Comparison of ENCODE assay signal across 8 cellular contexts in the genomic region with DNA sequence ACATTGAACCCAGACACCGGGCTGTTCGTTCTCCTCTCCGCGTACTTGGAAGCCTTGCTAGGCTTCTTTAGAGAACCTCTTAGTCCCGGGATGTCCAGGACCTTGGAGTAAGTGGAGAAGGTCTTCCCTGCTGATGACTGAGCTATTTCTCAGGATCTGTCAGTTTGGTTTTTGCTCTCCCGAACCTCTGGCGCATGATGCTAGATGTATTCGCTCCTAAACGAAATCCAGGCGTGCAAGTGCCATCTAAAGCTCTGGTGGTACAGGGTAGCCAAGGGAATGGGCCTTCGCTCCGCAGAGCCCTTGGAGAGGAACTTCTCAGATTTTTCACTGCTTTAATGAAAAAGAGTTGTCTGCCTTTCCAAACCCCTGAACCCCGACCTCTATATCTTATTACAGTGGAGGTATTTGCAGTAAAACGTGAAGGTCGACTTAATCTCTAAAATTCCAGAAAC. TPM values are rescaled to one million over a fixed set of nuclear protein-coding genes. Genes with fewer than 3 reads are reported as not detected.
DNase-seq lines count a peak whose midpoint lies in the region; ATAC-seq and TF ChIP-seq lines count a peak whose summit lies in the region.

No MANE protein-coding gene starts in this region.

- H3K9ac ChIP-seq in smooth muscle cell (ENCODE audit: low read depth), result peak overlapping the region; percentile 97

- H3K36me3 Mint-ChIP-seq in activated T-helper 17 cell treated with anti-CD3 and anti-CD28 coated beads, Interleukin-2, amount 50 U/mL, for 72 hours (ENCODE audit: low read depth), result peaks cover 53% of the 10 kb centered on the region

- no peak for TF ChIP-seq CTCF in smooth muscle cell (IDR thresholded peaks at IDR 0.05; ENCODE audit: borderline replicate concordance, insufficient read depth, poor library complexity, severe bottlenecking)

- H3K9me3 Mint-ChIP-seq in activated T-helper 17 cell treated with anti-CD3 and anti-CD28 coated beads, Interleukin-2, amount 50 U/mL, for 72 hours, result no peaks in the 10 kb centered on the region

- H3K9me3 ChIP-seq in smooth muscle cell (replicated peaks; ENCODE audit: low read depth), result no peaks in the 10 kb centered on the region

- peaks cover 93% of the 10 kb centered on the region for H3K79me2 ChIP-seq in smooth muscle cell (ENCODE audit: low read depth)

- H3K27ac Mint-ChIP-seq in activated T-helper 17 cell treated with anti-CD3 and anti-CD28 coated beads, Interleukin-2, amount 50 U/mL, for 72 hours, result peak overlapping the region; percentile 98

- no peak for TF ChIP-seq POLR2A in erythroblast (IDR thresholded peaks at IDR 0.05; ENCODE audit: low read length)

- no peaks in the 10 kb centered on the region for H3K27me3 Mint-ChIP-seq in activated T-helper 17 cell treated with anti-CD3 and anti-CD28 coated beads, Interleukin-2, amount 50 U/mL, for 72 hours

- intact Hi-C loops in Right ventricle myocardium superior (cut with DNase I) (no loop called here), left ventricle myocardium superior (cut with micrococcal nuclease) (no loop called here)

- no peaks in the 10 kb centered on the region for H3K36me3 ChIP-seq in smooth muscle cell (ENCODE audit: low read depth)

- no peak overlapping the region for H2AFZ ChIP-seq in smooth muscle cell (ENCODE audit: low read depth)

- 2% methylated on average over 15 of the region's 15 CpGs for WGBS in smooth muscle cell (ENCODE audit: low lambda C conversion rate)

- H3F3A ChIP-seq in smooth muscle cell (ENCODE audit: low read depth), result peaks cover 11% of the 10 kb centered on the region

- DNase-seq in Right ventricle myocardium superior (no peak), left ventricle myocardium superior (no peak), hepatic stellate cell (ENCODE audit: low spot score) (peak; percentile 41), smooth muscle cell (lab: John Stamatoyannopoulos, UW; ENCODE audit: unreplicated experiment) (no peak), erythroblast (lab: John Stamatoyannopoulos, UW) (no peak), NCI-H1436 treated with DMSO at 0.1 percent for 48 hours (lab: John Stamatoyannopoulos, UW) (no peak)

- ATAC-seq in Right ventricle myocardium superior (ENCODE audit: poor library complexity) (peak; percentile 1), left ventricle myocardium superior (no peak), GM18502 (IDR thresholded peaks at IDR 0.05; ENCODE audit: poor library complexity, unreplicated experiment) (no peak)
- no peak for ATAC-seq in activated T-helper 17 cell treated with anti-CD3 and anti-CD28 coated beads, Interleukin-2, amount 50 U/mL, for 72 hours (replicated peaks)

- H3K4me1 ChIP-seq in smooth muscle cell (ENCODE audit: low read depth), result peaks cover 28% of the 10 kb centered on the region

- peak overlapping the region; percentile 79 for H3K4me3 ChIP-seq in smooth muscle cell

- no peaks in the 10 kb centered on the region for H3K27me3 ChIP-seq in smooth muscle cell (ENCODE audit: low read depth)

- H3K27ac ChIP-seq in smooth muscle cell (ENCODE audit: low read depth), result peak overlapping the region; percentile 97

- H3K4me1 Mint-ChIP-seq in activated T-helper 17 cell treated with anti-CD3 and anti-CD28 coated beads, Interleukin-2, amount 50 U/mL, for 72 hours, result peaks cover 34% of the 10 kb centered on the region

- H3K4me2 ChIP-seq in smooth muscle cell, result peak overlapping the region; percentile 86

- peaks cover 80% of the 10 kb centered on the region for H4K20me1 ChIP-seq in smooth muscle cell (ENCODE audit: low read depth)

- peak overlapping the region; percentile 93 for H3K4me3 Mint-ChIP-seq in activated T-helper 17 cell treated with anti-CD3 and anti-CD28 coated beads, Interleukin-2, amount 50 U/mL, for 72 hours

RNA-seq across cellular contexts. Expression of gene VMP1, which starts 0.5 kb away (rescaled TPM):
- total RNA-seq in Right ventricle myocardium superior (49.4 TPM), left ventricle myocardium superior (55.9 TPM), smooth muscle cell (514 and 545 TPM in 2 replicates)
- total RNA-seq in activated T-helper 17 cell treated with anti-CD3 and anti-CD28 coated beads, Interleukin-2, amount 50 U/mL, for 72 hours, result 100 to 1,000 TPM; 309 to 488 TPM
- polyA plus RNA-seq in smooth muscle cell, result 102 and 116 TPM in 2 replicates

RNA-seq across cellular contexts. Expression of gene PTRH2, which starts 0.8 kb away (rescaled TPM):
- total RNA-seq in Right ventricle myocardium superior, result 9.0 TPM
- 10.4 TPM for total RNA-seq in left ventricle myocardium superior
- 10 to 100 TPM; 32.4 to 48.6 TPM for total RNA-seq in activated T-helper 17 cell treated with anti-CD3 and anti-CD28 coated beads, Interleukin-2, amount 50 U/mL, for 72 hours
- total RNA-seq in smooth muscle cell, result 11.4 and 28.2 TPM in 2 replicates
- 26.2 and 27.5 TPM in 2 replicates for polyA plus RNA-seq in smooth muscle cell
